23 cellular contexts compared by ENCODE assay signal in the genomic region with DNA sequence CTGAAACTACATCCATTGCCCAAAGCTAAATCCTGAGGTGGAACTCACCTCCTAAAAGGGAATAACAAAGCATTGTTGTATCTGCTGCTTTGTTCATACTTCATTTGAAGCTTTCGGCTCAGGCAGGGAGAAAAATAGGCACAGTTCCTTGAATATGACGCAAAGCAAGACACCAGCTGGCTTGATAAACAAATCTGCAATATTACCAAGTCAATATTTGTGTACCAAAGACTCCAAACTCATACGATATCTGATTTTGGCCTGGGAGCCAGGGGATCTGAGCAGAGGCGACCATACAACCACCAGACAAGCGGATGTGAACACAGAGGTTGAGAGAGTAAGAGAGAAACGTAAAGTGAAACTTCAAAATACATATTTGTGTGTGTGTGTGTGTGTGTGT.
"Had no signal": no experiment of that assay in that cellular context is flagged by ENCODE, and none has a peak within 500 bp of the region (broad histone marks: within the 10 kb centered on the region; RNA-seq: fewer than 3 reads in every experiment).

No MANE protein-coding gene starts in this region.

- H3K4me1 Mint-ChIP-seq: natural killer cell; neural crest cell; stimulated activated memory B cell treated with anti-CD40 and anti-IgM and Interleukin-4, amounts not matched to agents 10 μg/mL and 1 μg/mL and 100 μg/mL, for 72 hours had no signal

- H3K9me3 ChIP-seq: mucosa of descending colon, ovary, prostate gland, spleen, tibial artery, upper lobe of left lung, uterus had no signal

- DNase-seq: effector CD8-positive, alpha-beta T cell; foreskin melanocyte; head of caudate nucleus; left colon; mucosa of descending colon; natural killer cell; nucleus accumbens; ovary; retina; spleen; stimulated activated CD4-positive, alpha-beta T cell treated with anti-CD3 and anti-CD28 coated beads, Interleukin-15, amount 100 ng/mL, for 24 hours; stimulated activated CD4-positive, alpha-beta T cell treated with anti-CD3 and anti-CD28 coated beads, Interleukin-1b, Interleukin-23, amount 100 ng/mL, for 48 hours; stimulated activated CD4-positive, alpha-beta T cell treated with anti-CD3 and anti-CD28 coated beads, Interleukin-4, amount 100 ng/mL, for 24 hours; tibial artery; upper lobe of left lung; uterus had no signal

- H3K27me3 Mint-ChIP-seq: stimulated activated memory B cell treated with anti-CD40 and anti-IgM and Interleukin-4, amounts not matched to agents 10 μg/mL and 1 μg/mL and 100 μg/mL, for 72 hours; stimulated activated naive CD8-positive, alpha-beta T cell treated with anti-CD3 and anti-CD28 coated beads, Interleukin-15, Interleukin-2, amounts not matched to agents 100 ng/mL and 50 ng/mL, for 24 hours had no signal

- H2AFZ ChIP-seq: hepatocyte had no signal

- H3K4me1 ChIP-seq: prostate gland, spleen, tibial artery, upper lobe of left lung, uterus had no signal

- H3K4me3 Mint-ChIP-seq: natural killer cell; neural crest cell; stimulated activated memory B cell treated with anti-CD40 and anti-IgM and Interleukin-4, amounts not matched to agents 10 μg/mL and 1 μg/mL and 100 μg/mL, for 72 hours; stimulated activated naive CD8-positive, alpha-beta T cell treated with anti-CD3 and anti-CD28 coated beads, Interleukin-15, Interleukin-2, amounts not matched to agents 100 ng/mL and 50 ng/mL, for 24 hours had no signal

- H3K79me2 ChIP-seq: hepatocyte had no signal

- H3K36me3 ChIP-seq: ovary, prostate gland, spleen, tibial artery, upper lobe of left lung, uterus had no signal

- H3K27me3 ChIP-seq: hepatocyte, ovary, spleen, tibial artery, upper lobe of left lung, uterus had no signal

- H3K4me2 ChIP-seq: hepatocyte had no signal

- H3K4me3 ChIP-seq: coronary artery, hepatocyte, mucosa of descending colon, ovary, prostate gland, spleen, tibial artery, upper lobe of left lung, uterus had no signal

- H3K27ac Mint-ChIP-seq: natural killer cell; stimulated activated memory B cell treated with anti-CD40 and anti-IgM and Interleukin-4, amounts not matched to agents 10 μg/mL and 1 μg/mL and 100 μg/mL, for 72 hours; stimulated activated naive CD8-positive, alpha-beta T cell treated with anti-CD3 and anti-CD28 coated beads, Interleukin-15, Interleukin-2, amounts not matched to agents 100 ng/mL and 50 ng/mL, for 24 hours had no signal

- H3K9me3 Mint-ChIP-seq: natural killer cell; neural crest cell; stimulated activated memory B cell treated with anti-CD40 and anti-IgM and Interleukin-4, amounts not matched to agents 10 μg/mL and 1 μg/mL and 100 μg/mL, for 72 hours; stimulated activated naive CD8-positive, alpha-beta T cell treated with anti-CD3 and anti-CD28 coated beads, Interleukin-15, Interleukin-2, amounts not matched to agents 100 ng/mL and 50 ng/mL, for 24 hours had no signal

- ATAC-seq: left colon; mucosa of descending colon; natural killer cell; sciatic nerve; stimulated activated memory B cell treated with anti-CD40 and anti-IgM and Interleukin-4, amounts not matched to agents 10 μg/mL and 1 μg/mL and 100 μg/mL, for 72 hours had no signal

- H3K36me3 Mint-ChIP-seq: natural killer cell; stimulated activated memory B cell treated with anti-CD40 and anti-IgM and Interleukin-4, amounts not matched to agents 10 μg/mL and 1 μg/mL and 100 μg/mL, for 72 hours had no signal

- H3K27ac ChIP-seq: coronary artery, hepatocyte, ovary, prostate gland, spleen, tibial artery, upper lobe of left lung, uterus had no signal
